Comparison of ENCODE assay signal across 8 cellular contexts in genomic region chr9:75889577-75889976, GRCh38.
A peak's percentile ranks its signal among the peaks of the same experiment; 100 is the strongest.
DNase-seq lines count a peak whose midpoint lies in the region; ATAC-seq and TF ChIP-seq lines count a peak whose summit lies in the region.

No MANE protein-coding gene starts in this region.

- ATAC-seq in GM21723 (IDR thresholded peaks at IDR 0.05; ENCODE audit: unreplicated experiment): no peak

- DNase-seq in HFF-Myc (ENCODE audit: extremely low read depth, low read depth) (no peak), T-helper 9 cell (peak; percentile 6), globus pallidus (ENCODE audit: low spot score) (peak; percentile 7), retinal pigment epithelial cell (ENCODE audit: low read depth) (no peak), medulla oblongata (ENCODE audit: extremely low spot score) (no peak), NCI-H1436 (lab: John Stamatoyannopoulos, UW) (no peak)
- no peak for DNase-seq in activated CD8-positive, alpha-beta memory T cell treated with anti-CD3 and anti-CD28 coated beads, Interleukin-2, amount 50 U/mL, for 48 hours

- TF ChIP-seq CTCF in HFF-Myc (IDR thresholded peaks at IDR 0.05; ENCODE audit: low read depth, low read length, missing control alignments) (no peak), retinal pigment epithelial cell (conservative IDR thresholded peaks at IDR 0.05; ENCODE audit: low read depth, low read length) (no peak)

- H3K4me3 ChIP-seq in HFF-Myc (replicated peaks; ENCODE audit: low read depth, low read length) (peak overlapping the region; percentile 57), retinal pigment epithelial cell (ENCODE audit: low read length) (peak overlapping the region; percentile 68)

Comparison
In these comparisons a context has a peak if more than half of its experiments do, and no peak if none do; other contexts are left out.
1. DNase-seq: peak in T-helper 9 cell (single experiment) and globus pallidus (single experiment); none in HFF-Myc (single experiment), retinal pigment epithelial cell (single experiment), medulla oblongata (single experiment), activated CD8-positive, alpha-beta memory T cell treated with anti-CD3 and anti-CD28 coated beads, Interleukin-2, amount 50 U/mL, for 48 hours (single experiment) and NCI-H1436 (single experiment).